8 cellular contexts compared by ENCODE assay signal in genomic region chr10:50577681-50578350, GRCh38. TPM values are rescaled to one million over a fixed set of nuclear protein-coding genes. Genes with fewer than 3 reads are reported as not detected.
DNase-seq lines count a peak whose midpoint lies in the region; ATAC-seq and TF ChIP-seq lines count a peak whose summit lies in the region.

No MANE protein-coding gene starts in this region.

- H3K9ac ChIP-seq in endocrine pancreas (ENCODE audit: control insufficient read depth, insufficient read depth, low read length) = peak overlapping the region; percentile 30

- no peaks in the 10 kb centered on the region for H3K9me3 Mint-ChIP-seq in activated CD8-positive, alpha-beta memory T cell treated with anti-CD3 and anti-CD28 coated beads, Interleukin-2, amount 10 ng/mL, durations not matched to agents 7 days and 5 days (ENCODE audit: low read depth)

- CTCF ChIA-PET in activated CD8-positive, alpha-beta memory T cell treated with anti-CD3 and anti-CD28 coated beads, Interleukin-2, amount 10 ng/mL, durations not matched to agents 7 days and 5 days (lab: Charles Lee) = interaction anchor here (0.9 to 1.2 kb wide), 3 partner anchors 11 to 25 kb away, joined by 3 read pairs; no protein-coding TSS in a partner anchor

- H3K4me3 ChIP-seq in endocrine pancreas (ENCODE audit: control insufficient read depth, insufficient read depth, low read length) (peak overlapping the region; percentile 43), prostate gland (peak overlapping the region; percentile 1 to 6)

- H3K27me3 ChIP-seq in endocrine pancreas (ENCODE audit: control insufficient read depth, insufficient read depth, low read length) = no peaks in the 10 kb centered on the region
- H3K27me3 ChIP-seq in prostate gland (replicated peaks; ENCODE audit: insufficient read depth) = no peaks in the 10 kb centered on the region

- DNase-seq in NCI-H2029 treated with DMSO at 0.1 percent for 48 hours (lab: John Stamatoyannopoulos, UW) (peak; percentile 23), prostate gland (ENCODE audit: low spot score) (no peak), retina (no peak)
- no peak for DNase-seq in activated CD8-positive, alpha-beta memory T cell treated with anti-CD3 and anti-CD28 coated beads, Interleukin-2, amount 10 ng/mL, durations not matched to agents 7 days and 5 days

- H3K4me1 ChIP-seq in endocrine pancreas (ENCODE audit: control insufficient read depth, insufficient read depth, low read length) (peaks cover 21% of the 10 kb centered on the region), prostate gland (replicated peaks) (peaks cover 14% of the 10 kb centered on the region)

- intact Hi-C loops in prostate gland (cut with DNase I) = no loop called here

- no peaks in the 10 kb centered on the region for H3K9me3 ChIP-seq in endocrine pancreas (ENCODE audit: control insufficient read depth, low read length)
- H3K9me3 ChIP-seq in prostate gland = no peaks in the 10 kb centered on the region

- WGBS in prostate gland = 54% methylated on average over 7 of the region's 7 CpGs

- H3K27ac Mint-ChIP-seq in activated CD8-positive, alpha-beta memory T cell treated with anti-CD3 and anti-CD28 coated beads, Interleukin-2, amount 10 ng/mL, durations not matched to agents 7 days and 5 days = no peak overlapping the region

- H3K36me3 ChIP-seq in endocrine pancreas (ENCODE audit: control insufficient read depth, insufficient read depth, low read length) = no peaks in the 10 kb centered on the region
- H3K36me3 ChIP-seq in prostate gland = no peaks in the 10 kb centered on the region

- TF ChIP-seq CTCF in prostate gland (IDR thresholded peaks at IDR 0.05) = no peak

- no peak for TF ChIP-seq POLR2A in prostate gland (IDR thresholded peaks at IDR 0.05)

- ATAC-seq in GM19023 (IDR thresholded peaks at IDR 0.05; ENCODE audit: unreplicated experiment) = peak; percentile 64
- no peak for ATAC-seq in GM19324 (IDR thresholded peaks at IDR 0.05; ENCODE audit: low FRiP score, unreplicated experiment)
- no peak for ATAC-seq in activated CD8-positive, alpha-beta memory T cell treated with anti-CD3 and anti-CD28 coated beads, Interleukin-2, amount 10 ng/mL, durations not matched to agents 7 days and 5 days
- ATAC-seq in GM21360 (IDR thresholded peaks at IDR 0.05; ENCODE audit: unreplicated experiment) = no peak

- peaks cover 4% of the 10 kb centered on the region for H3K36me3 Mint-ChIP-seq in activated CD8-positive, alpha-beta memory T cell treated with anti-CD3 and anti-CD28 coated beads, Interleukin-2, amount 10 ng/mL, durations not matched to agents 7 days and 5 days

- H3K27ac ChIP-seq in prostate gland = peak overlapping the region; percentile 5 to 70

- H3K27me3 Mint-ChIP-seq in activated CD8-positive, alpha-beta memory T cell treated with anti-CD3 and anti-CD28 coated beads, Interleukin-2, amount 10 ng/mL, durations not matched to agents 7 days and 5 days = no peaks in the 10 kb centered on the region

- H3K4me1 Mint-ChIP-seq in activated CD8-positive, alpha-beta memory T cell treated with anti-CD3 and anti-CD28 coated beads, Interleukin-2, amount 10 ng/mL, durations not matched to agents 7 days and 5 days = peaks cover 16% of the 10 kb centered on the region

- no peak overlapping the region for H3K4me3 Mint-ChIP-seq in activated CD8-positive, alpha-beta memory T cell treated with anti-CD3 and anti-CD28 coated beads, Interleukin-2, amount 10 ng/mL, durations not matched to agents 7 days and 5 days

RNA-seq across cellular contexts. Expression of gene SGMS1, which starts 45.9 kb away (rescaled TPM):
- 10 to 100 TPM; 67.0 to 68.2 TPM for total RNA-seq in prostate gland
- total RNA-seq in activated CD8-positive, alpha-beta memory T cell treated with anti-CD3 and anti-CD28 coated beads, Interleukin-2, amount 10 ng/mL, durations not matched to agents 7 days and 5 days = 10 to 100 TPM; 37.0 to 38.4 TPM
